Comparison of ENCODE assay signal across 9 cellular contexts in the genomic region with DNA sequence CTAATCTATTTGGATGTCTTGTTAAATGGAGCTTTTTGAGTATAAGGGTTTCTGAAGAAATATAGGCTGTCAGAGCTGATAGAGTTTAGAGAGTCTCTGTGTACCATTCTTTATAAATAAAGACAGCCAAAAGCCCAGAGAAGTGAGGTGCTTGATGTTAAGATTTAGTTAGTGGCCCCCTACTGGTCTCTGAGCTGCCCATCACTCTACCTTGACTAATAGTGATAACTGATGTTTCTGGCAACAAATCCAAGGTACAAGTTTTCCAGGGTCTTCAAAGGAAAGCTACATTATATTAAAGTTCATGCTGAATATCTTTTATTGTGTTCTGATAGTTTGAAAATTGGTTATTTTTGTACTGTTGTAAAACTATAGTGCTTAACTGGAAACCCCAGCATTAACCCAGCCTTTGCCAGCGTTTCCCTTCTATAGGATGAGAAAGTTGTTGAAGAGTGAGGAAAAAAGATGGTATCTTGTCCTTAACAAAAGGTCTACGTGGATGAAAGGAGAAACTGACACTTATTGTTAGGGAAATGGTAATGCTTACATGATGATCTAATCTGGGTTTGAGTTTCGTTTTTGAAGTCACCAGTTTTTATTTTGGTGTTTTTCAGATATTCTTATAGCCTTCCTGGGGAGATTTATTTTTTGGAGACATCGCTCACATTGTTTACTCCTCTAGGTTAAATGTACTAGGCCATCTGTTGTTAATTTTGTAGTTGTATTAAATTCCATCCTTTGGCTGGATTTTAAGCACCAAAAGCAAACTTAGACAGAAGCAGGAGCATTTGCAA.
A peak's percentile ranks its signal among the peaks of the same experiment; 100 is the strongest.
DNase-seq lines count a peak whose midpoint lies in the region; ATAC-seq, FAIRE-seq and TF ChIP-seq lines count a peak whose summit lies in the region.
"Had no signal": no experiment of that assay in that cellular context is flagged by ENCODE, and none has a peak within 500 bp of the region (broad histone marks: within the 10 kb centered on the region; RNA-seq: fewer than 3 reads in every experiment).

No MANE protein-coding gene starts in this region.

- H3K27ac ChIP-seq in MM.1S (ENCODE audit: low read length) (no peak overlapping the region), H1 (ENCODE audit: low read depth, low read length) (no peak overlapping the region)

- no peaks in the 10 kb centered on the region for H3K79me1 ChIP-seq in H1 (ENCODE audit: low read depth, low read length)

- peak; percentile 39 for FAIRE-seq in H1 (lab: Jason Lieb, UNC)

- H4K5ac ChIP-seq in H1 (ENCODE audit: insufficient read length, low read depth, low read length) = no peak overlapping the region

- H3K4me2 ChIP-seq in MM.1S (ENCODE audit: low read depth, low read length) (no peak overlapping the region), H1 (ENCODE audit: insufficient read depth in 1 of 2, low read depth in 2 of 2, low read length in 2 of 2) (no peak overlapping the region)

- H4K91ac ChIP-seq in H1 (replicated peaks; ENCODE audit: insufficient read length, low read length) = no peak overlapping the region

- no peak overlapping the region for H3K56ac ChIP-seq in H1 (replicated peaks; ENCODE audit: insufficient read length, low read depth, low read length)

- WGBS in H1 (ENCODE audit: extremely low coverage in 1 of 2, insufficient coverage in 1 of 2, insufficient read length in 1 of 2, insufficient replicate concordance in 2 of 2, low coverage in 1 of 2, low lambda C conversion rate in 2 of 2, missing lambda C conversion rate in 1 of 2), 2 experiments = 52% methylated on average over 4 of the region's 4 CpGs; no CpG with 5 or more reads in 1 of the 2 experiments

- DNase-seq in MM.1S (no peak), H1 (ENCODE audit: low read depth in 1 of 2, low spot score in 2 of 2) (no peak), sciatic nerve (ENCODE audit: low spot score) (no peak)
- DNase-seq in activated naive CD4-positive, alpha-beta T cell (lab: John Stamatoyannopoulos, UW) = no peak
- DNase-seq in activated CD8-positive, alpha-beta memory T cell treated with anti-CD3 and anti-CD28 coated beads, Interleukin-2, amount 50 U/mL, for 4 hours = no peak
- DNase-seq: activated gamma-delta T cell, T-helper 2 cell had no signal

- no peak overlapping the region for H2BK15ac ChIP-seq in H1 (ENCODE audit: low read length)

- intact Hi-C loops in sciatic nerve (cut with DNase I) = no loop called here

- H3K18ac ChIP-seq in H1 (ENCODE audit: extremely low read depth, low read length) = no peak overlapping the region

- no peaks in the 10 kb centered on the region for H3K36me3 ChIP-seq in MM.1S (replicated peaks; ENCODE audit: insufficient read depth, low read length)
- no peaks in the 10 kb centered on the region for H3K36me3 ChIP-seq in H1 (ENCODE audit: control insufficient read depth in 2 of 4, insufficient read depth in 4 of 4, low read length in 3 of 4)

- H2BK12ac ChIP-seq in H1 (ENCODE audit: low read depth, low read length) = no peak overlapping the region

- H2AFZ ChIP-seq in MM.1S (ENCODE audit: low read length) (no peak overlapping the region), H1 (ENCODE audit: low read length) (no peak overlapping the region)

- H3K9me3 ChIP-seq in MM.1S (replicated peaks; ENCODE audit: insufficient read depth, low read length) (no peaks in the 10 kb centered on the region), H1 (ENCODE audit: insufficient read depth in 2 of 2, low read depth in 1 of 2, low read length in 1 of 2) (no peaks in the 10 kb centered on the region)

- no peak overlapping the region for H3K14ac ChIP-seq in H1 (ENCODE audit: insufficient read length)

- H2BK120ac ChIP-seq in H1 (replicated peaks; ENCODE audit: low read depth, low read length) = no peak overlapping the region

- POLR2A ChIA-PET in H1 (lab: Charles Lee; ENCODE audit: partially characterized antibody) = no interaction called here

- ATAC-seq in sciatic nerve (peak; percentile 16), HG02642 (IDR thresholded peaks at IDR 0.05; ENCODE audit: poor library complexity, unreplicated experiment) (no peak)

- H3K23ac ChIP-seq in H1 (ENCODE audit: insufficient read length) = no peak overlapping the region

- H3F3A ChIP-seq in MM.1S (ENCODE audit: insufficient read depth, low read length) = no peaks in the 10 kb centered on the region

- no peaks in the 10 kb centered on the region for H3K9me2 ChIP-seq in MM.1S (replicated peaks; ENCODE audit: insufficient read depth, low read length)

- H3K23me2 ChIP-seq in H1 (ENCODE audit: low read depth, low read length) = no peaks in the 10 kb centered on the region

- no peak overlapping the region for H3K4ac ChIP-seq in H1 (replicated peaks; ENCODE audit: insufficient read length, low read depth, low read length)

- TF ChIP-seq EP300 in H1 (IDR thresholded peaks at IDR 0.05; ENCODE audit: borderline replicate concordance in 1 of 2, low read depth in 2 of 2, low read length in 2 of 2) = no peak

- no peak overlapping the region for H2BK5ac ChIP-seq in H1 (ENCODE audit: low read depth, low read length)

- H4K20me1 ChIP-seq in MM.1S (ENCODE audit: insufficient read depth, low read length) = no peaks in the 10 kb centered on the region
- H4K20me1 ChIP-seq in H1 (replicated peaks in 1 of 2; ENCODE audit: control insufficient read depth in 1 of 2, insufficient read depth in 2 of 2, low read length in 2 of 2) = no peaks in the 10 kb centered on the region

- no peak overlapping the region for H2AK5ac ChIP-seq in H1 (ENCODE audit: low read depth, low read length)

- H3K4me3 ChIP-seq in MM.1S (ENCODE audit: low read length) (no peak overlapping the region), H1 (ENCODE audit: extremely low read depth in 1 of 4, insufficient read depth in 2 of 4, low read depth in 3 of 4, low read length in 4 of 4) (no peak overlapping the region)

- H2BK20ac ChIP-seq in H1 (ENCODE audit: low read length) = no peak overlapping the region

- no peak for TF ChIP-seq POLR2A in H1 (IDR thresholded peaks at IDR 0.05; ENCODE audit: control extremely low read depth in 1 of 2, low read depth in 2 of 2, low read length in 2 of 2)

- TF ChIP-seq RAD21 in H1 (IDR thresholded peaks at IDR 0.05 in 1 of 2, conservative IDR thresholded peaks at IDR 0.05 in 1 of 2; ENCODE audit: low read depth in 2 of 2, low read length in 2 of 2) = peak; percentile 24 to 45

- H3K9ac ChIP-seq in MM.1S (ENCODE audit: low read length) = no peak overlapping the region
- no peak overlapping the region for H3K9ac ChIP-seq in H1 (replicated peaks in 1 of 4; ENCODE audit: extremely low read depth in 1 of 4, low read depth in 3 of 4, low read length in 3 of 4)

- peak; percentile 55 for TF ChIP-seq CTCF in GM12873 (IDR thresholded peaks at IDR 0.05; ENCODE audit: insufficient read depth, low read depth, low read length, missing control alignments)
- peak; percentile 20 for TF ChIP-seq CTCF in MM.1S (IDR thresholded peaks at IDR 0.05; ENCODE audit: low read length)
- TF ChIP-seq CTCF in H1 (IDR thresholded peaks at IDR 0.05; ENCODE audit: control extremely low read depth in 1 of 3, insufficient read depth in 1 of 3, low read depth in 1 of 3, low read length in 3 of 3) = peak in 1 of 3 experiments; percentile 44; a peak in 1 of 4 replicates

- CTCF ChIA-PET in H1 (lab: Charles Lee; ENCODE audit: partially characterized antibody) = interaction anchor here (0.5 to 1.7 kb wide), 12 partner anchors 12 to 141 kb away, joined by 3 to 6 read pairs (median 3); no protein-coding TSS in a partner anchor

- H3K4me1 ChIP-seq in MM.1S (ENCODE audit: low read length) (no peaks in the 10 kb centered on the region), H1 (replicated peaks in 1 of 4; ENCODE audit: control insufficient read depth in 3 of 4, insufficient read depth in 4 of 4, low read length in 3 of 4) (peaks cover 0 to 10% (median 6%) of the 10 kb centered on the region in 4 experiments; a peak in 3 of 7 replicates)

- no peak overlapping the region for H4K8ac ChIP-seq in H1 (ENCODE audit: extremely low read depth, insufficient read depth, low read length)

- no peaks in the 10 kb centered on the region for H3K79me2 ChIP-seq in MM.1S (ENCODE audit: low read length)
- H3K79me2 ChIP-seq in H1 (ENCODE audit: control insufficient read depth in 1 of 2, insufficient read depth in 2 of 2, low read length in 2 of 2) = no peaks in the 10 kb centered on the region

- H3K27me3 ChIP-seq in MM.1S (replicated peaks; ENCODE audit: insufficient read depth, low read length) = no peaks in the 10 kb centered on the region
- no peaks in the 10 kb centered on the region for H3K27me3 ChIP-seq in H1 (replicated peaks in 1 of 4; ENCODE audit: control insufficient read depth in 3 of 4, extremely low read depth in 1 of 4, insufficient read depth in 3 of 4, low read length in 3 of 4)

TF ChIP-seq in H1, 55 proteins besides CTCF, POLR2A, EP300 and RAD21 (continues in another document):
- no peak for TF ChIP-seq POU5F1 (IDR thresholded peaks at IDR 0.05; ENCODE audit: low read depth, low read length)
- no peak for TF ChIP-seq JUN (IDR thresholded peaks at IDR 0.05; ENCODE audit: low read depth, low read length)
- TF ChIP-seq SUZ12 (IDR thresholded peaks at IDR 0.05; ENCODE audit: low read length) = no peak
- no peak for TF ChIP-seq BRCA1 (IDR thresholded peaks at IDR 0.05; ENCODE audit: low read depth, low read length)
- TF ChIP-seq GABPA (IDR thresholded peaks at IDR 0.05; ENCODE audit: borderline replicate concordance, insufficient read depth, low read length) = no peak
- no peak for TF ChIP-seq CHD2 (IDR thresholded peaks at IDR 0.05; ENCODE audit: low read length)
- TF ChIP-seq SP1 (IDR thresholded peaks at IDR 0.05; ENCODE audit: low read depth, low read length) = no peak
- TF ChIP-seq JUND (IDR thresholded peaks at IDR 0.05; ENCODE audit: low read length) = no peak
- TF ChIP-seq, protein P1, sequence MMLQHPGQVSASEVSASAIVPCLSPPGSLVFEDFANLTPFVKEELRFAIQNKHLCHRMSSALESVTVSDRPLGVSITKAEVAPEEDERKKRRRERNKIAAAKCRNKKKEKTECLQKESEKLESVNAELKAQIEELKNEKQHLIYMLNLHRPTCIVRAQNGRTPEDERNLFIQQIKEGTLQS (IDR thresholded peaks at IDR 0.05; ENCODE audit: insufficient read depth, low read depth, low read length) = no peak
